8 cellular contexts compared by ENCODE assay signal in the genomic region with DNA sequence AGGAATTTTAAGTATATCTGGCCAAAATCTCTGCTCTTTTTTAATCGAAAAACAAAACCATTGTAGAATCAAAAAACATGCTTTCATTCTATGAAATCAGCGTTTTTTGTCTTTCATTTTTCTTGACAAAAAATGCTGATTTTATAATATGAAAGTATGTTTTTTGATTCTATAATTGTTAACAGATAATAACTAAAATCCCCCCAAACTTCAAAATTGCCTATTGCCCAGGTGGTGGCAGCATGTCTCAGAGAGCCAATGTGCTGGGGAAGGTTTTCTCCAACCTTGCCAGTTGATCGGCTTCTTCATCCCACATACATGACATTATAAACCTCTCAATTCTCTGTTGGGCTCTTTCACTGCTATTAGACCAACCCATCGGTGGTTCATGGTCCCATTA. TPM values are rescaled to one million over a fixed set of nuclear protein-coding genes. Genes with fewer than 3 reads are reported as not detected.
A peak's percentile ranks its signal among the peaks of the same experiment; 100 is the strongest.
DNase-seq lines count a peak whose midpoint lies in the region; ATAC-seq, FAIRE-seq and TF ChIP-seq lines count a peak whose summit lies in the region.

No MANE protein-coding gene starts in this region.

- TF ChIP-seq POLR2A in H54 (IDR thresholded peaks at IDR 0.05; ENCODE audit: low read depth, low read length) = no peak

- intact Hi-C loops in left colon (cut with DNase I, micrococcal nuclease) = loop anchor here in 1 of 2 donors (10.0 kb wide), 2 partner anchors 167 to 497 kb away; a partner anchor contains a TSS

- FAIRE-seq in H54 (lab: Jason Lieb, UNC) = no peak

- peak; percentile 20; the same call in 1 of the 2 replicates for TF ChIP-seq CTCF in WERI-Rb-1 (IDR thresholded peaks at IDR 0.05; ENCODE audit: low read depth, low read length)

- no peak overlapping the region for H3K4me3 ChIP-seq in WERI-Rb-1 (ENCODE audit: low read depth, low read length)

- H3K36me3 ChIP-seq in WERI-Rb-1 = peaks cover 3% of the 10 kb centered on the region; the same call in 1 of the 2 replicates

- no peaks in the 10 kb centered on the region for H3K9me3 ChIP-seq in WERI-Rb-1 (ENCODE audit: severe bottlenecking)

- no peak overlapping the region for H3K27ac ChIP-seq in WERI-Rb-1

- DNase-seq in Ammon's horn (ENCODE audit: low spot score) (peak; percentile 76), H4 (ENCODE audit: low spot score) (peak; percentile 33), WERI-Rb-1 (peak; percentile 11), left colon (peak in 1 of 2 donors; percentile 23), T-helper 1 cell (no peak), H54 (ENCODE audit: insufficient read length, low spot score) (no peak), SKM-1 (lab: John Stamatoyannopoulos, UW; ENCODE audit: unreplicated experiment) (no peak)

- no peaks in the 10 kb centered on the region for H3K27me3 ChIP-seq in WERI-Rb-1 (ENCODE audit: insufficient read depth, low read depth, severe bottlenecking)

- ATAC-seq in left colon (peak; percentile 54), GM18870 (IDR thresholded peaks at IDR 0.05; ENCODE audit: unreplicated experiment) (no peak)

RNA-seq across cellular contexts. Expression of a gene that starts 5.1 kb away (rescaled TPM):
- total RNA-seq in H4 (2014; rRNA removed; shearing (Covaris generic)) = 32.7 and 59.9 TPM in 2 replicates
- total RNA-seq in left colon = 100 to 1,000 TPM; 110 to 115 TPM

Comparison
In these comparisons a context has a peak if more than half of its experiments do, and no peak if none do; other contexts are left out.
1. DNase-seq: peak in Ammon's horn (single experiment), H4 (single experiment) and WERI-Rb-1 (single experiment); none in T-helper 1 cell (0 of 5), H54 (single experiment) and SKM-1 (single experiment).